1 cellular context compared by ENCODE assay signal in genomic region chr1:160584784-160585183, GRCh38.
TF ChIP-seq lines count a peak whose summit lies in the region.

No MANE protein-coding gene starts in this region.

TF ChIP-seq in GM12878, 131 proteins besides CTCF, POLR2A, EP300 and RAD21 (continued from another document):
- TF ChIP-seq REST (IDR thresholded peaks at IDR 0.05; ENCODE audit: low read depth, low read length) (no peak), PAX5 (IDR thresholded peaks at IDR 0.05; ENCODE audit: borderline replicate concordance, low read depth, low read length) (no peak), YBX1 (IDR thresholded peaks at IDR 0.05) (no peak), SUZ12 (IDR thresholded peaks at IDR 0.05; ENCODE audit: unreplicated experiment) (no peak), NR2F1 (conservative IDR thresholded peaks at IDR 0.05) (peak; percentile 78), DPF2 (IDR thresholded peaks at IDR 0.05) (0 out of 2 replicates have a peak, but pooled peaks have one; percentile 37)
